ENCODE assay signal across 8 cellular contexts in the genomic region with DNA sequence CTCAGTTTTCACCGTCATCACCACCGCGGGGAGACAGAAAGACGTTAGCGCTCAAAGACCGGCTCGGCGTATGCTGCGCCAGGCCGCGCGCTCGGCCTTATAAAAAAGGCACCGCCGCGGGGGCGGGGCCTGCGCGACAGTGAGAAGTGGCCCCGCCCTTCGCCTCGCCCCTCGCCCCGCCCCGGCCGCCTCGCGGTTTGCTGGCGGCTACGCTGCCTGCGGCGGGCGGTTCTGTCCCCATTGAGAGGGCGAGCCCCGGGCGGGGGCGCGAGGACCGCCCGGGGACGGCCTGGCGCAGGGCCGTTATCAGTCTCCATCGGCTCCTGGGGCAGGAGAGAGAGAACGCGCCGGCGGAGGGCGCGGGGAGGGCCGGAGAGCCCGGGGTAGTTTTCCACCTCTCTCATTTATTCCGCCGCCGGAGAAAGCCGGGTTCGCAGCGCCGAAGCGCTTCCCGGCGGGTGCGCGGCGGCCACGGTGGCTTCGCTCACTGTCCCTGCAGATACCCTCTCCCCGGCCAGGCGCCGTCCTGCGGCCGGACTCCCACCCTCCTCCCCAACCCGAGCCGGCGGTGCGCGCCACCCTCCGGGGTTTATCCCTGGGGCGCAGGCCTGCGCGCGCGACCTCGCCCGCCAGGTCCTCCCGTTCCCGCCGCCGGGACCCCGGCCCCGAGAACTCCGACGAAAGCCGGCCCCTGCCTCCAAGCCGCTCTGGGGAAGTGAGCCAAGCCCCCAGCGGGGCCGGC.
DNase-seq lines count a peak whose midpoint lies in the region; ATAC-seq and TF ChIP-seq lines count a peak whose summit lies in the region.

No MANE protein-coding gene starts in this region.

- BruUV-seq in mammary epithelial cell (replicated peaks; lab: Mats Ljungman, UMichigan) = TSS peak; percentile 33

- DNase-seq in NCI-H2171 (lab: John Stamatoyannopoulos, UW) = peak; percentile 90
- peak; percentile 90 for DNase-seq in mammary epithelial cell
- DNase-seq in immature natural killer cell = peak; percentile 85 to 86 (median 86)
- peak; percentile 82 for DNase-seq in smooth muscle cell of the brain vasculature (ENCODE audit: low read depth, low spot score)

- H3K36me3 ChIP-seq in ACC112 (ENCODE audit: insufficient read depth, low read length) (peaks cover 38% of the 10 kb centered on the region), mammary epithelial cell (ENCODE audit: insufficient read depth, low read length) (peaks cover 30% of the 10 kb centered on the region)

- no peaks in the 10 kb centered on the region for H3K9me3 Mint-ChIP-seq in immature natural killer cell

- peaks cover 35 to 53% of the 10 kb centered on the region in 2 donors for H3K4me1 Mint-ChIP-seq in immature natural killer cell

- in situ Hi-C loops in mammary epithelial cell (cut with MboI; ENCODE audit: low sequenced_read_pairs in 2 of 2) = loop anchor here in 1 of 2 donors (5.0 to 10.0 kb wide), 3 partner anchors 340 to 710 kb away; no protein-coding TSS in a partner anchor

- H3K27ac ChIP-seq in ACC112 (ENCODE audit: low read depth, low read length) (peak overlapping the region; percentile 97), mammary epithelial cell (ENCODE audit: insufficient read depth, low read depth, low read length) (peak overlapping the region; percentile 94)

- CTCF ChIA-PET in mammary epithelial cell (lab: Charles Lee; ENCODE audit: low non-redundant PET) = interaction anchor here (0.6 kb wide), 1 partner anchor 68 kb away, joined by 5 read pairs; no protein-coding TSS in a partner anchor

- H3K4me1 ChIP-seq in ACC112 (ENCODE audit: control insufficient read depth, insufficient read depth, low read length, unreplicated experiment) (peaks cover 46% of the 10 kb centered on the region), mammary epithelial cell (ENCODE audit: insufficient read depth, low read length) (peaks cover 43% of the 10 kb centered on the region)

- TF ChIP-seq CTCF in WI38 (IDR thresholded peaks at IDR 0.05; ENCODE audit: low read depth, low read length) (no peak), mammary epithelial cell (conservative IDR thresholded peaks at IDR 0.05 in 1 of 2, IDR thresholded peaks at IDR 0.05 in 1 of 2; ENCODE audit: extremely low read depth in 1 of 2, insufficient read depth in 1 of 2, low read depth in 1 of 2, low read length in 2 of 2) (peak in 1 of 2 donors; percentile 8)

- H3K4me3 Mint-ChIP-seq in immature natural killer cell = peak overlapping the region; percentile 88 to 98 (median 98)

- H3K4me3 ChIP-seq in ACC112 (ENCODE audit: low read depth, low read length) = peak overlapping the region; percentile 85
- H3K4me3 ChIP-seq in WI38 (ENCODE audit: low read depth, low read length) = peak overlapping the region; percentile 76
- H3K4me3 ChIP-seq in mammary epithelial cell (replicated peaks in 1 of 3; ENCODE audit: insufficient read depth in 1 of 3, low read depth in 2 of 3, low read length in 3 of 3) = peak overlapping the region; percentile 52 to 99 (median 97)

- dilution Hi-C loops in mammary epithelial cell (cut with HindIII; ENCODE audit: low sequenced_read_pairs) = loop anchor here (25.0 kb wide), 1 partner anchor 362 kb away; no protein-coding TSS in a partner anchor

- ATAC-seq in GM18867 (IDR thresholded peaks at IDR 0.05; ENCODE audit: unreplicated experiment) (peak; percentile 85), HG03095 (IDR thresholded peaks at IDR 0.05; ENCODE audit: unreplicated experiment) (peak; percentile 69)

- intact Hi-C loops in mammary epithelial cell (cut with micrococcal nuclease) = loop anchor here (1.0 to 10.0 kb wide), 12 partner anchors 113 to 766 kb away; partner anchors contain the start of gene SGK1

- H3K36me3 Mint-ChIP-seq in immature natural killer cell = no peaks in the 10 kb centered on the region

- no peaks in the 10 kb centered on the region for H3K27me3 ChIP-seq in ACC112 (ENCODE audit: insufficient read depth, low read length)
- no peaks in the 10 kb centered on the region for H3K27me3 ChIP-seq in mammary epithelial cell (ENCODE audit: insufficient read depth, low read length)

- peak overlapping the region; percentile 81 to 95 (median 90) for H3K27ac Mint-ChIP-seq in immature natural killer cell

- peaks cover 4% of the 10 kb centered on the region for H4K20me1 ChIP-seq in mammary epithelial cell (ENCODE audit: insufficient read depth, low read length)

- no peaks in the 10 kb centered on the region for H3K9me3 ChIP-seq in mammary epithelial cell (replicated peaks; ENCODE audit: insufficient read depth, low read length)

- no peak overlapping the region for H2AFZ ChIP-seq in ACC112 (ENCODE audit: low read length, unreplicated experiment)
- peak overlapping the region; percentile 40 for H2AFZ ChIP-seq in mammary epithelial cell (ENCODE audit: low read depth, low read length)

- H3K27me3 Mint-ChIP-seq in immature natural killer cell (ENCODE audit: low read depth in 3 of 3) = peaks cover 7 to 26% (median 19%) of the 10 kb centered on the region in 3 donors

- H3K4me2 ChIP-seq in mammary epithelial cell (ENCODE audit: insufficient read depth, low read depth, low read length) = peak overlapping the region; percentile 88

- peak overlapping the region; percentile 99 for H3K9ac ChIP-seq in mammary epithelial cell (ENCODE audit: insufficient read depth, low read length)

- H3K79me2 ChIP-seq in ACC112 (ENCODE audit: control insufficient read depth, insufficient read depth, low read length, unreplicated experiment) (peaks cover 51% of the 10 kb centered on the region), mammary epithelial cell (ENCODE audit: insufficient read depth, low read length) (peaks cover 47% of the 10 kb centered on the region)

- WGBS in mammary epithelial cell (ENCODE audit: low coverage, missing lambda C conversion rate) = 0% methylated on average over 17 of the region's 97 CpGs

Comparison
In these comparisons a context has a peak if more than half of its experiments do, and no peak if none do; other contexts are left out.
1. Peak in every context shown above with its lines: DNase-seq, ATAC-seq, H3K4me3 ChIP-seq and H3K27ac ChIP-seq.